13 cellular contexts compared by ENCODE assay signal in the genomic region with DNA sequence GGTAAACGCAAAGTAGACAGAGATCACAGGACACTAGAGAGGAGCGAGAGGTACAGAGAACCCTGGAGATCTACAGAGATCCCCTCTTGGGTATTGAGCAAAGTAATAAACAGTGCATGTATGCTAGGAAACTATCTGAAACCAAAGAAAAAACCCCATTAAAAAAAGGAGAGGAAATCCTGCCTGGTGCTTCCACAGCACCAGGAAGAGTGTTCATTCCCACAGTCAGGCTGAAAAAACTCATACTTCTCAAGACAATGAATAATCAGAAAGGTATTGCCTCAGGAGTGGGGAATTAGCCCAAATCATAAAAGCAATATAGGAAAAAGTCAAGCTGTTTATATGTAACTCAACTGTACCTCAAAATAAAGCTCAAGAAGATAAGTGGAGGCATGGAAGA.
"Had no signal": no experiment of that assay in that cellular context is flagged by ENCODE, and none has a peak within 500 bp of the region (broad histone marks: within the 10 kb centered on the region; RNA-seq: fewer than 3 reads in every experiment).

No MANE protein-coding gene starts in this region.

- H3K4me3 ChIP-seq: body of pancreas, tibial nerve had no signal

- H3K4me1 ChIP-seq: body of pancreas, tibial nerve had no signal

- ATAC-seq: activated CD4-positive, alpha-beta T cell treated with anti-CD3 and anti-CD28 coated beads for 36 hours; body of pancreas; esophagus mucosa; natural killer cell treated with Interleukin-12 subunit alpha and Interleukin-12 subunit beta and Interleukin-15 and Interleukin-18, amount 100 ng/mL, for 72 hours; WTC11 had no signal

- DNase-seq: activated CD4-positive, alpha-beta T cell treated with anti-CD3 and anti-CD28 coated beads for 36 hours; activated CD4-positive, alpha-beta T cell treated with anti-CD3 and anti-CD28 coated beads, Interleukin-2, amount 50 U/mL, for 48 hours; activated gamma-delta T cell treated with Interleukin-2 at 50 U/mL for 16 hours; amniotic stem cell; body of pancreas; caudate nucleus; immature natural killer cell; nucleus accumbens; SW 1271 had no signal

- H3K27ac ChIP-seq: body of pancreas, tibial nerve had no signal

- H3K9me3 ChIP-seq: body of pancreas, tibial nerve had no signal

- H3K27me3 ChIP-seq: body of pancreas, tibial nerve had no signal
